ENCODE assay signal across 8 cellular contexts in the genomic region with DNA sequence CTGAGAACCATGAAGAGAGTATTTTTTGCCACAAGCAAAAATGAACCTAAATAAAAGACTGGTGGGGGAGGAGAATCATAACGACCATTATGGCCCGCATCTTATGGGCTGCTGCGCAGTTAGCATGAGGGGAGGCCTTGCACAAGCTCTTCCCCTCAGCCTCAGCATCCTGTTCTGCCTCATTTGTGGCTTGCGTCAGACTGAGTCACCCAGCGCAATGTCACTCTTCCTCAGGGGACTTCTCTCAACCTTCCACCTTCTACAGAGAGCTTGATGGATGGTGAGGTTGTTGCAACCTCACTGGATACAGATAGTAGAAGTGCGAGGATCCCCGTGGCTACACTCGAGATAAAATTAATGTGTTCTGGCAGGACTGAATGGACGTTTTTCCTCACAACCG. TPM values are rescaled to one million over a fixed set of nuclear protein-coding genes. Genes with fewer than 3 reads are reported as not detected.
DNase-seq lines count a peak whose midpoint lies in the region; ATAC-seq, FAIRE-seq and TF ChIP-seq lines count a peak whose summit lies in the region.

No MANE protein-coding gene starts in this region.

- no peak overlapping the region for H3K27ac Mint-ChIP-seq in activated T-cell treated with anti-CD3 and anti-CD28 coated beads, Interleukin-2, amount 50 U/mL, for 72 hours

- peak; percentile 95 to 97 for ATAC-seq in activated T-cell treated with anti-CD3 and anti-CD28 coated beads, Interleukin-2, amount 50 U/mL, for 72 hours (replicated peaks in 1 of 2)
- ATAC-seq in GM19455 (IDR thresholded peaks at IDR 0.05; ENCODE audit: unreplicated experiment) = no peak

- no peaks in the 10 kb centered on the region for H3K27me3 Mint-ChIP-seq in activated T-cell treated with anti-CD3 and anti-CD28 coated beads, Interleukin-2, amount 50 U/mL, for 72 hours (ENCODE audit: low read depth)

- H3K27ac ChIP-seq in dorsolateral prefrontal cortex = peak overlapping the region in 3 of 59 donors; percentile 5 to 49 (median 21)

- no peaks in the 10 kb centered on the region for H3K27me3 ChIP-seq in dorsolateral prefrontal cortex

- DNase-seq in GM18507 (ENCODE audit: extremely low spot score, insufficient read length, low read depth) = no peak
- DNase-seq in HT1080 (ENCODE audit: low read depth) = peak; percentile 81
- peak; percentile 58 to 62 for DNase-seq in activated T-cell treated with anti-CD3 and anti-CD28 coated beads, Interleukin-2, amount 50 U/mL, for 72 hours
- DNase-seq in retina = peak; percentile 22
- no peak for DNase-seq in GM19238 (ENCODE audit: insufficient read length, low spot score)
- no peak for DNase-seq in dorsolateral prefrontal cortex
- DNase-seq in activated effector memory CD4-positive, alpha-beta T cell treated with Interleukin-2 at 50 U/mL for 16 hours = no peak

- FAIRE-seq in GM18507 (lab: Jason Lieb, UNC) = peak; percentile 58

- H3K4me1 Mint-ChIP-seq in activated T-cell treated with anti-CD3 and anti-CD28 coated beads, Interleukin-2, amount 50 U/mL, for 72 hours (ENCODE audit: low read depth) = peaks cover 33% of the 10 kb centered on the region

- no peak overlapping the region for H3K4me3 ChIP-seq in dorsolateral prefrontal cortex

- no peak overlapping the region for H3K4me3 Mint-ChIP-seq in activated T-cell treated with anti-CD3 and anti-CD28 coated beads, Interleukin-2, amount 50 U/mL, for 72 hours

- H3K9me3 Mint-ChIP-seq in activated T-cell treated with anti-CD3 and anti-CD28 coated beads, Interleukin-2, amount 50 U/mL, for 72 hours = no peaks in the 10 kb centered on the region

- TF ChIP-seq CTCF in dorsolateral prefrontal cortex (IDR thresholded peaks at IDR 0.05 in 54 of 56, conservative IDR thresholded peaks at IDR 0.05 in 2 of 56; ENCODE audit: low read depth in 1 of 56, partially characterized antibody in 56 of 56) = no peak

- intact Hi-C loops in dorsolateral prefrontal cortex (cut with DNase I) = no loop called here

- H3K36me3 Mint-ChIP-seq in activated T-cell treated with anti-CD3 and anti-CD28 coated beads, Interleukin-2, amount 50 U/mL, for 72 hours (ENCODE audit: insufficient read depth in 2 of 2) = peaks cover 0 to 20% of the 10 kb centered on the region in 2 donors

RNA-seq across cellular contexts. Expression of gene GPR15LG, which starts 16.8 kb away (rescaled TPM):
- not detected in 2 replicates for total RNA-seq in HT1080 (2014; rRNA removed; shearing (Covaris generic))
- not detected in 2 replicates for polyA plus RNA-seq in HT1080 (2015; cell fraction: cytosol; rRNA removed)
- not detected in 2 replicates for polyA plus RNA-seq in HT1080 (2015; cell fraction: nucleus; rRNA removed)
- total RNA-seq in activated T-cell treated with anti-CD3 and anti-CD28 coated beads, Interleukin-2, amount 50 U/mL, for 72 hours = not detected
- not detected for total RNA-seq in dorsolateral prefrontal cortex

RNA-seq across cellular contexts. Expression of gene GHITM, which starts 17.5 kb away (rescaled TPM):
- total RNA-seq in HT1080 (2014; rRNA removed; shearing (Covaris generic)) = 219 and 262 TPM in 2 replicates
- 231 and 259 TPM in 2 replicates for polyA plus RNA-seq in HT1080 (2015; cell fraction: cytosol; rRNA removed)
- polyA plus RNA-seq in HT1080 (2015; cell fraction: nucleus; rRNA removed) = 159 and 182 TPM in 2 replicates
- total RNA-seq in activated T-cell treated with anti-CD3 and anti-CD28 coated beads, Interleukin-2, amount 50 U/mL, for 72 hours = 100 to 1,000 TPM; 214 to 234 TPM
- total RNA-seq in dorsolateral prefrontal cortex = 100 to 1,000 TPM; 112 to 296 (median 226) TPM

RNA-seq across cellular contexts. Expression of gene CDHR1, which starts 37.6 kb away (rescaled TPM):
- total RNA-seq in HT1080 (2014; rRNA removed; shearing (Covaris generic)) = not detected in 2 replicates
- not detected in 2 replicates for polyA plus RNA-seq in HT1080 (2015; cell fraction: cytosol; rRNA removed)
- polyA plus RNA-seq in HT1080 (2015; cell fraction: nucleus; rRNA removed) = not detected in 2 replicates
- 1 to 10 TPM in 1 of 2 donors, under 1 TPM in 1; 0.36 to 2.2 TPM for total RNA-seq in activated T-cell treated with anti-CD3 and anti-CD28 coated beads, Interleukin-2, amount 50 U/mL, for 72 hours
- total RNA-seq in dorsolateral prefrontal cortex = 10 to 100 TPM in 111 of 120 experiments, 1 to 10 TPM in 9; 7.8 to 29.9 (median 16.9) TPM

Comparison
In these comparisons a context has a peak if more than half of its experiments do, and no peak if none do; other contexts are left out.
1. DNase-seq: peak in HT1080 (single experiment), activated T-cell treated with anti-CD3 and anti-CD28 coated beads, Interleukin-2, amount 50 U/mL, for 72 hours (2 of 2) and retina (single experiment); none in GM18507 (single experiment), GM19238 (single experiment), dorsolateral prefrontal cortex (0 of 10) and activated effector memory CD4-positive, alpha-beta T cell treated with Interleukin-2 at 50 U/mL for 16 hours (single experiment).